1 cellular context compared by ENCODE assay signal in the genomic region with DNA sequence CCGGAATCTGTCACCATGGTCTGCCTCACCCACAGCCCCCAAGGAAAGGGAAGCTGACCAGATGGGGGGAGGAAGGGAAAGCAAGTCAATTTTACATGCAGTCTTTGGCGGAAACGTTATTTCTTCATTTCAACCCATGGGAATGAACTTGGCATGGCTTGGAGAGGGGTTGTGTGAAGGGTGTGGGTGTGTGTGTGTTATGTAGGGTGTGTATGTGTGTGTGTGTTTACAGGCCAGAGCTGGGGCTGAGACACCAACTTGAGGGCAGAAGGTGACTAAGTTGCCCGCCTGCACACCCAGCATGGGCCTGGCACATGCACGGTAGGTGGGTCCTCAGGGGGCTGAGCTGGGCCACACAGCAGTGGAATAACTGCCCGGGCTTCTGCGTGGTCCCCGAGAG.
TF ChIP-seq lines count a peak whose summit lies in the region.

No MANE protein-coding gene starts in this region.

TF ChIP-seq in GM23338, 12 proteins besides CTCF, POLR2A, EP300 and RAD21 (continued from another document):
- TF ChIP-seq, protein P1, sequence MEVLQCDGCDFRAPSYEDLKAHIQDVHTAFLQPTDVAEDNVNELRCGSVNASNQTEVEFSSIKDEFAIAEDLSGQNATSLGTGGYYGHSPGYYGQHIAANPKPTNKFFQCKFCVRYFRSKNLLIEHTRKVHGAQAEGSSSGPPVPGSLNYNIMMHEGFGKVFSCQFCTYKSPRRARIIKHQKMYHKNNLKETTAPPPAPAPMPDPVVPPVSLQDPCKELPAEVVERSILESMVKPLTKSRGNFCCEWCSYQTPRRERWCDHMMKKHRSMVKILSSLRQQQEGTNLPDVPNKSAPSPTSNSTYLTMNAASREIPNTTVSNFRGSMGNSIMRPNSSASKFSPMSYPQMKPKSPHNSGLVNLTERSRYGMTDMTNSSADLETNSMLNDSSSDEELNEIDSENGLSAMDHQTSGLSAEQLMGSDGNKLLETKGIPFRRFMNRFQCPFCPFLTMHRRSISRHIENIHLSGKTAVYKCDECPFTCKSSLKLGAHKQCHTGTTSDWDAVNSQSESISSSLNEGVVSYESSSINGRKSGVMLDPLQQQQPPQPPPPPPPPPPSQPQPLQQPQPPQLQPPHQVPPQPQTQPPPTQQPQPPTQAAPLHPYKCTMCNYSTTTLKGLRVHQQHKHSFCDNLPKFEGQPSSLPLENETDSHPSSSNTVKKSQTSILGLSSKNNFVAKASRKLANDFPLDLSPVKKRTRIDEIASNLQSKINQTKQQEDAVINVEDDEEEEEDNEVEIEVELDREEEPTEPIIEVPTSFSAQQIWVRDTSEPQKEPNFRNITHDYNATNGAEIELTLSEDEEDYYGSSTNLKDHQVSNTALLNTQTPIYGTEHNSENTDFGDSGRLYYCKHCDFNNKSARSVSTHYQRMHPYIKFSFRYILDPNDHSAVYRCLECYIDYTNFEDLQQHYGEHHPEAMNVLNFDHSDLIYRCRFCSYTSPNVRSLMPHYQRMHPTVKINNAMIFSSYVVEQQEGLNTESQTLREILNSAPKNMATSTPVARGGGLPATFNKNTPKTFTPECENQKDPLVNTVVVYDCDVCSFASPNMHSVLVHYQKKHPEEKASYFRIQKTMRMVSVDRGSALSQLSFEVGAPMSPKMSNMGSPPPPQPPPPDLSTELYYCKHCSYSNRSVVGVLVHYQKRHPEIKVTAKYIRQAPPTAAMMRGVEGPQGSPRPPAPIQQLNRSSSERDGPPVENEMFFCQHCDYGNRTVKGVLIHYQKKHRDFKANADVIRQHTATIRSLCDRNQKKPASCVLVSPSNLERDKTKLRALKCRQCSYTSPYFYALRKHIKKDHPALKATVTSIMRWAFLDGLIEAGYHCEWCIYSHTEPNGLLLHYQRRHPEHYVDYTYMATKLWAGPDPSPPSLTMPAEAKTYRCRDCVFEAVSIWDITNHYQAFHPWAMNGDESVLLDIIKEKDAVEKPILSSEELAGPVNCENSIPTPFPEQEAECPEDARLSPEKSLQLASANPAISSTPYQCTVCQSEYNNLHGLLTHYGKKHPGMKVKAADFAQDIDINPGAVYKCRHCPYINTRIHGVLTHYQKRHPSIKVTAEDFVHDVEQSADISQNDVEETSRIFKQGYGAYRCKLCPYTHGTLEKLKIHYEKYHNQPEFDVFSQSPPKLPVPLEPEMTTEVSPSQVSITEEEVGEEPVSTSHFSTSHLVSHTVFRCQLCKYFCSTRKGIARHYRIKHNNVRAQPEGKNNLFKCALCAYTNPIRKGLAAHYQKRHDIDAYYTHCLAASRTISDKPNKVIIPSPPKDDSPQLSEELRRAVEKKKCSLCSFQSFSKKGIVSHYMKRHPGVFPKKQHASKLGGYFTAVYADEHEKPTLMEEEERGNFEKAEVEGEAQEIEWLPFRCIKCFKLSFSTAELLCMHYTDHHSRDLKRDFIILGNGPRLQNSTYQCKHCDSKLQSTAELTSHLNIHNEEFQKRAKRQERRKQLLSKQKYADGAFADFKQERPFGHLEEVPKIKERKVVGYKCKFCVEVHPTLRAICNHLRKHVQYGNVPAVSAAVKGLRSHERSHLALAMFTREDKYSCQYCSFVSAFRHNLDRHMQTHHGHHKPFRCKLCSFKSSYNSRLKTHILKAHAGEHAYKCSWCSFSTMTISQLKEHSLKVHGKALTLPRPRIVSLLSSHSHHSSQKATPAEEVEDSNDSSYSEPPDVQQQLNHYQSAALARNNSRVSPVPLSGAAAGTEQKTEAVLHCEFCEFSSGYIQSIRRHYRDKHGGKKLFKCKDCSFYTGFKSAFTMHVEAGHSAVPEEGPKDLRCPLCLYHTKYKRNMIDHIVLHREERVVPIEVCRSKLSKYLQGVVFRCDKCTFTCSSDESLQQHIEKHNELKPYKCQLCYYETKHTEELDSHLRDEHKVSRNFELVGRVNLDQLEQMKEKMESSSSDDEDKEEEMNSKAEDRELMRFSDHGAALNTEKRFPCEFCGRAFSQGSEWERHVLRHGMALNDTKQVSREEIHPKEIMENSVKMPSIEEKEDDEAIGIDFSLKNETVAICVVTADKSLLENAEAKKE (CRISPR knock-in tag; IDR thresholded peaks at IDR 0.05), result no peak
- TF ChIP-seq JUNB (IDR thresholded peaks at IDR 0.05; ENCODE audit: unreplicated experiment) (no peak), POLR2AphosphoS5 (IDR thresholded peaks at IDR 0.05; ENCODE audit: low read depth) (no peak), NANOG (IDR thresholded peaks at IDR 0.05; ENCODE audit: borderline replicate concordance) (no peak), ZNF331 (CRISPR knock-in tag; IDR thresholded peaks at IDR 0.05; ENCODE audit: low read depth) (no peak)
- TF ChIP-seq, protein P2, sequence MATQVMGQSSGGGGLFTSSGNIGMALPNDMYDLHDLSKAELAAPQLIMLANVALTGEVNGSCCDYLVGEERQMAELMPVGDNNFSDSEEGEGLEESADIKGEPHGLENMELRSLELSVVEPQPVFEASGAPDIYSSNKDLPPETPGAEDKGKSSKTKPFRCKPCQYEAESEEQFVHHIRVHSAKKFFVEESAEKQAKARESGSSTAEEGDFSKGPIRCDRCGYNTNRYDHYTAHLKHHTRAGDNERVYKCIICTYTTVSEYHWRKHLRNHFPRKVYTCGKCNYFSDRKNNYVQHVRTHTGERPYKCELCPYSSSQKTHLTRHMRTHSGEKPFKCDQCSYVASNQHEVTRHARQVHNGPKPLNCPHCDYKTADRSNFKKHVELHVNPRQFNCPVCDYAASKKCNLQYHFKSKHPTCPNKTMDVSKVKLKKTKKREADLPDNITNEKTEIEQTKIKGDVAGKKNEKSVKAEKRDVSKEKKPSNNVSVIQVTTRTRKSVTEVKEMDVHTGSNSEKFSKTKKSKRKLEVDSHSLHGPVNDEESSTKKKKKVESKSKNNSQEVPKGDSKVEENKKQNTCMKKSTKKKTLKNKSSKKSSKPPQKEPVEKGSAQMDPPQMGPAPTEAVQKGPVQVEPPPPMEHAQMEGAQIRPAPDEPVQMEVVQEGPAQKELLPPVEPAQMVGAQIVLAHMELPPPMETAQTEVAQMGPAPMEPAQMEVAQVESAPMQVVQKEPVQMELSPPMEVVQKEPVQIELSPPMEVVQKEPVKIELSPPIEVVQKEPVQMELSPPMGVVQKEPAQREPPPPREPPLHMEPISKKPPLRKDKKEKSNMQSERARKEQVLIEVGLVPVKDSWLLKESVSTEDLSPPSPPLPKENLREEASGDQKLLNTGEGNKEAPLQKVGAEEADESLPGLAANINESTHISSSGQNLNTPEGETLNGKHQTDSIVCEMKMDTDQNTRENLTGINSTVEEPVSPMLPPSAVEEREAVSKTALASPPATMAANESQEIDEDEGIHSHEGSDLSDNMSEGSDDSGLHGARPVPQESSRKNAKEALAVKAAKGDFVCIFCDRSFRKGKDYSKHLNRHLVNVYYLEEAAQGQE (IDR thresholded peaks at IDR 0.05; ENCODE audit: unreplicated experiment), result no peak
- TF ChIP-seq, protein P3, sequence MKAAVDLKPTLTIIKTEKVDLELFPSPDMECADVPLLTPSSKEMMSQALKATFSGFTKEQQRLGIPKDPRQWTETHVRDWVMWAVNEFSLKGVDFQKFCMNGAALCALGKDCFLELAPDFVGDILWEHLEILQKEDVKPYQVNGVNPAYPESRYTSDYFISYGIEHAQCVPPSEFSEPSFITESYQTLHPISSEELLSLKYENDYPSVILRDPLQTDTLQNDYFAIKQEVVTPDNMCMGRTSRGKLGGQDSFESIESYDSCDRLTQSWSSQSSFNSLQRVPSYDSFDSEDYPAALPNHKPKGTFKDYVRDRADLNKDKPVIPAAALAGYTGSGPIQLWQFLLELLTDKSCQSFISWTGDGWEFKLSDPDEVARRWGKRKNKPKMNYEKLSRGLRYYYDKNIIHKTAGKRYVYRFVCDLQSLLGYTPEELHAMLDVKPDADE (IDR thresholded peaks at IDR 0.05), result no peak
